ENCODE assay signal across 8 cellular contexts in the genomic region with DNA sequence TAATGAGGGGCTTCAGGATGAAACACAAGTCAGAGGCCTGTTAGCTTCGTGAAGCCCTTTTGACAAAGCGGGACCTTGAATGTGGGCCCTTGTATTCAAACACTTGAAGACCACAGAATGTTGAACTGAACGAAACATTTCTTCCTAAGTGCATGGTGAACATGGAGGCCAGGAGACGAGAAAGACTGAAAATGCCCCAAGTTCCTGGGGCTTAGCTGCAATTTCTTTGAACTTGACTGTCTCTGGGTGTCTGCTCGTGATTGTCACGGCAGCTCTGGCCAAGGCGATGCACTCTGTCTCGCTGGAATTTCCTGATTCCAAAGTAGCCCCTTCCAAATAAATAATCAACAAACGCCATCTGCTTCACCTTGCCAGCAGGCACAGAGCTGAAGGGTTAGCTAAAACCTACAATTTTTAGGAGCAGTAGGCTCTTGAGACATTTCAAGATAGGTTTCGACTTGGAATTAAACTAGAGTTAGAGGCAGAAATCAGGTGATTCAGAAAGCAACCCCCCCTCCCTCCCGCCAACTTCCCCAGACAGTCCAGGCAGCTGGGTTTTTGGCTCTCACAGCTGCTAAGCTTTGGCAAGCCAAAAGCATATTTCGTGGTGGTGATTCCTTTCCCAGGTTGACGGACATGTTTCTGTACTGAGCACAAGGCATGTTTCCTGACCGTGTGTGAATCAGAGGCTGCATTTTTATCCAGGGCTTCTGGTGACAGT. TPM values are rescaled to one million over a fixed set of nuclear protein-coding genes. Genes with fewer than 3 reads are reported as not detected.
DNase-seq lines count a peak whose midpoint lies in the region; ATAC-seq and TF ChIP-seq lines count a peak whose summit lies in the region.

No MANE protein-coding gene starts in this region.

- peaks cover 86% of the 10 kb centered on the region for H3K4me1 Mint-ChIP-seq in activated naive CD8-positive, alpha-beta T cell (ENCODE audit: low read depth)

- no peaks in the 10 kb centered on the region for H3K9me3 Mint-ChIP-seq in activated naive CD8-positive, alpha-beta T cell (ENCODE audit: low read depth)

- H3K27me3 Mint-ChIP-seq in activated naive CD8-positive, alpha-beta T cell = no peaks in the 10 kb centered on the region

- no peaks in the 10 kb centered on the region for H3K9me3 ChIP-seq in left ventricle myocardium inferior (replicated peaks)

- H3K27ac ChIP-seq in C4-2B (peak overlapping the region; percentile 96), left ventricle myocardium inferior (replicated peaks) (peak overlapping the region; percentile 100)

- peak overlapping the region; percentile 94 for H3K27ac Mint-ChIP-seq in activated naive CD8-positive, alpha-beta T cell

- DNase-seq in M059J (ENCODE audit: low read depth) = peak; percentile 92
- DNase-seq in left ventricle myocardium inferior = peak; percentile 63
- no peak for DNase-seq in sciatic nerve (ENCODE audit: low spot score)
- DNase-seq in AML-193 (lab: John Stamatoyannopoulos, UW) = no peak

- no peaks in the 10 kb centered on the region for H3K36me3 ChIP-seq in left ventricle myocardium inferior

- TF ChIP-seq CTCF in C4-2B (conservative IDR thresholded peaks at IDR 0.05) (no peak), left ventricle myocardium inferior (IDR thresholded peaks at IDR 0.05; ENCODE audit: borderline replicate concordance) (no peak)

- H3K4me3 Mint-ChIP-seq in activated naive CD8-positive, alpha-beta T cell = peak overlapping the region; percentile 87

- ATAC-seq in sciatic nerve = peak; percentile 19
- no peak for ATAC-seq in HG02588 (IDR thresholded peaks at IDR 0.05; ENCODE audit: unreplicated experiment)
- ATAC-seq in HG03521 (IDR thresholded peaks at IDR 0.05; ENCODE audit: unreplicated experiment) = no peak

- H3K36me3 Mint-ChIP-seq in activated naive CD8-positive, alpha-beta T cell = no peaks in the 10 kb centered on the region

- intact Hi-C loops in left ventricle myocardium inferior (cut with micrococcal nuclease) (no loop called here), sciatic nerve (cut with DNase I) (no loop called here)

- no peaks in the 10 kb centered on the region for H3K27me3 ChIP-seq in left ventricle myocardium inferior (ENCODE audit: low read depth)

- H3K4me1 ChIP-seq in left ventricle myocardium inferior = peaks cover 96% of the 10 kb centered on the region

- H3K4me3 ChIP-seq in left ventricle myocardium inferior = peak overlapping the region; percentile 33

RNA-seq across cellular contexts. Expression of gene IRF2BPL, which starts 13.5 kb away (rescaled TPM):
- total RNA-seq in M059J (2014; rRNA removed; shearing (Covaris generic)) = 13.2 and 31.7 TPM in 2 replicates
- total RNA-seq in left ventricle myocardium inferior (35.5 TPM), sciatic nerve (59.6 TPM)

RNA-seq across cellular contexts. Expression of gene CIPC, which starts 56.1 kb away (rescaled TPM):
- total RNA-seq in M059J (2014; rRNA removed; shearing (Covaris generic)) = 14.2 and 19.2 TPM in 2 replicates
- total RNA-seq in left ventricle myocardium inferior (70.3 TPM), sciatic nerve (39.5 TPM)

Comparison
In these comparisons a context has a peak if more than half of its experiments do, and no peak if none do; other contexts are left out.
1. DNase-seq: peak in M059J (single experiment) and left ventricle myocardium inferior (single experiment); none in sciatic nerve (single experiment) and AML-193 (0 of 2).